ENCODE assay signal across 8 cellular contexts in genomic region chrX:132592880-132593279, GRCh38.
DNase-seq lines count a peak whose midpoint lies in the region; ATAC-seq, FAIRE-seq and TF ChIP-seq lines count a peak whose summit lies in the region.

No MANE protein-coding gene starts in this region.

- H3K4me3 ChIP-seq in fibroblast of the aortic adventitia (ENCODE audit: low read depth, low read length): no peak overlapping the region

- DNase-seq in H4 (ENCODE audit: low spot score): peak; percentile 3
- DNase-seq in NCI-H774 (lab: John Stamatoyannopoulos, UW): peak; percentile 7
- peak; percentile 6 for DNase-seq in fibroblast of the aortic adventitia (ENCODE audit: low read depth)
- no peak for DNase-seq in NCI-H446 (lab: John Stamatoyannopoulos, UW)
- no peak for DNase-seq in 8988T
- no peak for DNase-seq in D721Med (ENCODE audit: insufficient read length, low spot score)

- no peak for ATAC-seq in HG03135 (IDR thresholded peaks at IDR 0.05; ENCODE audit: unreplicated experiment)

- peak; percentile 42 for TF ChIP-seq CTCF in C4-2B (conservative IDR thresholded peaks at IDR 0.05)
- peak; percentile 35 for TF ChIP-seq CTCF in fibroblast of the aortic adventitia (IDR thresholded peaks at IDR 0.05; ENCODE audit: insufficient read depth, low read length)
- no peak for TF ChIP-seq CTCF in D721Med (IDR thresholded peaks at IDR 0.05; ENCODE audit: insufficient read depth, missing control alignments)

- no peak overlapping the region for H3K27ac ChIP-seq in C4-2B

- FAIRE-seq in D721Med (lab: Jason Lieb, UNC): no peak

Comparison
In these comparisons a context has a peak if more than half of its experiments do, and no peak if none do; other contexts are left out.
1. DNase-seq: peak in H4 (single experiment), NCI-H774 (single experiment) and fibroblast of the aortic adventitia (single experiment); none in NCI-H446 (0 of 2), 8988T (single experiment) and D721Med (single experiment).